Comparison of ENCODE assay signal across 20 cellular contexts in genomic region chr22:25659413-25659812, GRCh38.
DNase-seq lines count a peak whose midpoint lies in the region; ATAC-seq, FAIRE-seq and TF ChIP-seq lines count a peak whose summit lies in the region.
"Had no signal": no experiment of that assay in that cellular context is flagged by ENCODE, and none has a peak within 500 bp of the region (broad histone marks: within the 10 kb centered on the region; RNA-seq: fewer than 3 reads in every experiment).

No MANE protein-coding gene starts in this region.

- no peaks in the 10 kb centered on the region for H3K9me3 Mint-ChIP-seq in dendritic cell treated with granulocyte-macrophage colony-stimulating factor and Interleukin-4, amounts not matched to agents 40 ng/mL and 50 ng/mL, for 4 days
- H3K9me3 Mint-ChIP-seq in activated T-helper 2 cell treated with anti-CD3 and anti-CD28 coated beads, Interferon-gamma antibody, Interleukin-2, Interleukin-4, amounts not matched to agents 10 μg/mL and 5 μg/mL and 100 μg/mL, durations not matched to agents 14 hours and 24 hours and 36 hours, result peaks cover 4% of the 10 kb centered on the region
- H3K9me3 Mint-ChIP-seq: CD4-positive, CD25-positive, alpha-beta regulatory T cell; CD8-positive, alpha-beta T cell had no signal

- no peaks in the 10 kb centered on the region for H3K27me3 Mint-ChIP-seq in dendritic cell treated with granulocyte-macrophage colony-stimulating factor and Interleukin-4, amounts not matched to agents 40 ng/mL and 50 ng/mL, for 4 days
- H3K27me3 Mint-ChIP-seq in activated T-helper 2 cell treated with anti-CD3 and anti-CD28 coated beads, Interferon-gamma antibody, Interleukin-2, Interleukin-4, amounts not matched to agents 10 μg/mL and 5 μg/mL and 100 μg/mL, durations not matched to agents 14 hours and 24 hours and 36 hours (ENCODE audit: low read depth), result no peaks in the 10 kb centered on the region
- H3K27me3 Mint-ChIP-seq: CD4-positive, CD25-positive, alpha-beta regulatory T cell had no signal

- intact Hi-C loops in dendritic cell treated with granulocyte-macrophage colony-stimulating factor and Interleukin-4, amounts not matched to agents 40 ng/mL and 50 ng/mL, for 4 days (cut with micrococcal nuclease), result loop anchor here (10.0 kb wide), 1 partner anchor 115 kb away; no protein-coding TSS in a partner anchor
- intact Hi-C loops in dorsolateral prefrontal cortex (cut with DNase I), result no loop called here
- intact Hi-C loops in activated T-helper 2 cell treated with anti-CD3 and anti-CD28 coated beads, Interferon-gamma antibody, Interleukin-2, Interleukin-4, amounts not matched to agents 10 μg/mL and 5 μg/mL and 100 μg/mL, durations not matched to agents 14 hours and 24 hours and 36 hours (cut with micrococcal nuclease), result no loop called here

- no peak for TF ChIP-seq CTCF in D721Med (IDR thresholded peaks at IDR 0.05; ENCODE audit: insufficient read depth, missing control alignments)
- TF ChIP-seq CTCF in dorsolateral prefrontal cortex (IDR thresholded peaks at IDR 0.05 in 54 of 56, conservative IDR thresholded peaks at IDR 0.05 in 2 of 56; ENCODE audit: low read depth in 1 of 56, partially characterized antibody in 56 of 56), result no peak

- H3K4me1 Mint-ChIP-seq in dendritic cell treated with granulocyte-macrophage colony-stimulating factor and Interleukin-4, amounts not matched to agents 40 ng/mL and 50 ng/mL, for 4 days (ENCODE audit: low read depth), result peaks cover 46% of the 10 kb centered on the region
- peaks cover 29% of the 10 kb centered on the region for H3K4me1 Mint-ChIP-seq in activated T-helper 2 cell treated with anti-CD3 and anti-CD28 coated beads, Interferon-gamma antibody, Interleukin-2, Interleukin-4, amounts not matched to agents 10 μg/mL and 5 μg/mL and 100 μg/mL, durations not matched to agents 14 hours and 24 hours and 36 hours (ENCODE audit: low read depth)

- TF ChIP-seq POLR2A in GM12892 (IDR thresholded peaks at IDR 0.05; ENCODE audit: low read depth, low read length), result no peak

- H3K27ac ChIP-seq in dorsolateral prefrontal cortex, result peak overlapping the region in 19 of 59 donors; percentile 0 to 66 (median 17)
- H3K27ac ChIP-seq: BLaER1, C4-2B, GM23248 had no signal

- peaks cover 23% of the 10 kb centered on the region for H3K36me3 Mint-ChIP-seq in dendritic cell treated with granulocyte-macrophage colony-stimulating factor and Interleukin-4, amounts not matched to agents 40 ng/mL and 50 ng/mL, for 4 days (ENCODE audit: low read depth)
- peaks cover 55% of the 10 kb centered on the region for H3K36me3 Mint-ChIP-seq in activated T-helper 2 cell treated with anti-CD3 and anti-CD28 coated beads, Interferon-gamma antibody, Interleukin-2, Interleukin-4, amounts not matched to agents 10 μg/mL and 5 μg/mL and 100 μg/mL, durations not matched to agents 14 hours and 24 hours and 36 hours (ENCODE audit: low read depth)
- H3K36me3 Mint-ChIP-seq: CD8-positive, alpha-beta T cell had no signal

- H3K27ac Mint-ChIP-seq in dendritic cell treated with granulocyte-macrophage colony-stimulating factor and Interleukin-4, amounts not matched to agents 40 ng/mL and 50 ng/mL, for 4 days, result peak overlapping the region; percentile 66
- no peak overlapping the region for H3K27ac Mint-ChIP-seq in activated T-helper 2 cell treated with anti-CD3 and anti-CD28 coated beads, Interferon-gamma antibody, Interleukin-2, Interleukin-4, amounts not matched to agents 10 μg/mL and 5 μg/mL and 100 μg/mL, durations not matched to agents 14 hours and 24 hours and 36 hours
- H3K27ac Mint-ChIP-seq: CD8-positive, alpha-beta T cell had no signal

- no peaks in the 10 kb centered on the region for H3K27me3 ChIP-seq in dorsolateral prefrontal cortex
- H3K27me3 ChIP-seq: BLaER1 had no signal

- no peak overlapping the region for H3K4me3 ChIP-seq in dorsolateral prefrontal cortex
- H3K4me3 ChIP-seq: BLaER1, GM12878, GM23248 had no signal

- DNase-seq in D721Med (ENCODE audit: insufficient read length, low spot score) (no peak), GM12892 (ENCODE audit: insufficient read length) (no peak), dorsolateral prefrontal cortex (no peak)
- DNase-seq in activated T-helper 2 cell treated with anti-CD3 and anti-CD28 coated beads, Interferon-gamma antibody, Interleukin-2, Interleukin-4, amounts not matched to agents 10 μg/mL and 5 μg/mL and 100 μg/mL, durations not matched to agents 14 hours and 24 hours and 36 hours (ENCODE audit: low spot score), result no peak
- DNase-seq: Caco-2; CD4-positive, CD25-positive, alpha-beta regulatory T cell; CD8-positive, alpha-beta T cell; DMS 273 treated with DMSO at 0.1 percent for 48 hours; DMS79; EL; GDM1; H7; HCEC 1CT had no signal

- H3K4me3 Mint-ChIP-seq in dendritic cell treated with granulocyte-macrophage colony-stimulating factor and Interleukin-4, amounts not matched to agents 40 ng/mL and 50 ng/mL, for 4 days, result no peak overlapping the region
- H3K4me3 Mint-ChIP-seq in activated T-helper 2 cell treated with anti-CD3 and anti-CD28 coated beads, Interferon-gamma antibody, Interleukin-2, Interleukin-4, amounts not matched to agents 10 μg/mL and 5 μg/mL and 100 μg/mL, durations not matched to agents 14 hours and 24 hours and 36 hours (ENCODE audit: low read depth), result no peak overlapping the region
- H3K4me3 Mint-ChIP-seq: CD4-positive, CD25-positive, alpha-beta regulatory T cell; CD8-positive, alpha-beta T cell had no signal

- peak; percentile 21 for FAIRE-seq in D721Med (lab: Jason Lieb, UNC)
- FAIRE-seq in GM12892 (lab: Jason Lieb, UNC), result peak; percentile 70
- FAIRE-seq: GM12878, H1 had no signal

- no peak for ATAC-seq in HG03045 (IDR thresholded peaks at IDR 0.05; ENCODE audit: unreplicated experiment)
- ATAC-seq: CD8-positive, alpha-beta T cell; GM12878 had no signal
